ENCODE assay signal across 22 cellular contexts in the genomic region with DNA sequence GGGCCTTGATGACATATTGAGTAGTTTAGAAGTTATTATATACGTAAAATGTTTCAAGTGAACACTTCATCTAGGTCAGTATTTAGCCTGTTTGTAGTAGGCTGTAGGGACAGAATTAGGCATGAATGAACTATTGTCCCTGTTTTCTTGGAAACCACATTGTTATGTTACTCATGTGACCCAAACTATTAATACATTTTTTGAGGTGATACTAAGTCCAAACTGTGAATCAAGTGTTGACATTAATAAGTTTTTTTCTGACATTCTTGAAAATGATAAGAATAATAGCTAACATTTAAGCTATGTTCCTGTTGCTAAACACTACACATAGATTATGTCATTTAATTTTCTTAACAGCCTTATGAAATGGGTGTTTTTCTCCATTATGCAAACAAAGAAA.
A peak's percentile ranks its signal among the peaks of the same experiment; 100 is the strongest.
DNase-seq lines count a peak whose midpoint lies in the region; ATAC-seq and TF ChIP-seq lines count a peak whose summit lies in the region.
"Had no signal": no experiment of that assay in that cellular context is flagged by ENCODE, and none has a peak within 500 bp of the region (broad histone marks: within the 10 kb centered on the region; RNA-seq: fewer than 3 reads in every experiment).

No MANE protein-coding gene starts in this region.

- H4K5ac ChIP-seq in mesendoderm (ENCODE audit: low read length): no peak overlapping the region

- no peak overlapping the region for H3K23ac ChIP-seq in mesendoderm (ENCODE audit: low read length)

- no peak for TF ChIP-seq CTCF in SK-N-SH (IDR thresholded peaks at IDR 0.05)
- no peak for TF ChIP-seq CTCF in fibroblast of villous mesenchyme (IDR thresholded peaks at IDR 0.05; ENCODE audit: insufficient read depth, low read depth, low read length)

- H3K9ac ChIP-seq in SK-N-SH: no peak overlapping the region
- no peak overlapping the region for H3K9ac ChIP-seq in mesendoderm (ENCODE audit: low read length)
- H3K9ac ChIP-seq: BLaER1, GM23248 had no signal

- DNase-seq in SK-N-SH (no peak), fibroblast of villous mesenchyme (ENCODE audit: low read depth) (peak; percentile 14), mesendoderm (no peak), SKM-1 (lab: John Stamatoyannopoulos, UW; ENCODE audit: unreplicated experiment) (no peak), NCI-H526 (lab: John Stamatoyannopoulos, UW) (no peak), SIG-M5 (lab: John Stamatoyannopoulos, UW) (no peak)
- DNase-seq in central memory CD4-positive, alpha-beta T cell: no peak
- DNase-seq: Caco-2; CD4-positive, CD25-positive, alpha-beta regulatory T cell; CD8-positive, alpha-beta T cell; DMS 273 treated with DMSO at 0.1 percent for 48 hours; DMS79; EL; GDM1; GM23248; H7; HCEC 1CT had no signal

- no peaks in the 10 kb centered on the region for H3K79me1 ChIP-seq in mesendoderm (ENCODE audit: low read length)

- no peaks in the 10 kb centered on the region for H3F3A ChIP-seq in SK-N-SH (replicated peaks; ENCODE audit: insufficient read depth)

- H2AK5ac ChIP-seq in mesendoderm (ENCODE audit: low read length): no peak overlapping the region

- H3K9me3 ChIP-seq in SK-N-SH: no peaks in the 10 kb centered on the region

- no peaks in the 10 kb centered on the region for H3K9me2 ChIP-seq in SK-N-SH

- no peak for ATAC-seq in SK-N-SH treated with all-trans-retinoic acid at 6 μM for 48 hours
- ATAC-seq: CD8-positive, alpha-beta T cell; GM12878 had no signal

- POLR2A ChIA-PET in SK-N-SH (lab: Yijun Ruan, JAX): no interaction called here

- TF ChIP-seq RAD21 in SK-N-SH (IDR thresholded peaks at IDR 0.05; ENCODE audit: low read length): no peak

- H3K18ac ChIP-seq in mesendoderm (ENCODE audit: low read length): no peak overlapping the region

- H4K8ac ChIP-seq in mesendoderm (ENCODE audit: low read depth, low read length): no peak overlapping the region

- H3K27ac ChIP-seq in SK-N-SH (ENCODE audit: low read depth in 2 of 2, low read length in 1 of 2) (no peak overlapping the region), mesendoderm (ENCODE audit: low read depth, low read length) (no peak overlapping the region)
- H3K27ac ChIP-seq: 22Rv1, BLaER1, C4-2B, GM23248 had no signal

- H2BK15ac ChIP-seq in mesendoderm (replicated peaks; ENCODE audit: low read depth): peak overlapping the region; percentile 36

- H2BK5ac ChIP-seq in mesendoderm (ENCODE audit: low read length): no peak overlapping the region

- no peak overlapping the region for H2AFZ ChIP-seq in SK-N-SH (ENCODE audit: low read depth)
- H2AFZ ChIP-seq: GM23248 had no signal

- H3K36me3 ChIP-seq in SK-N-SH (replicated peaks in 1 of 2; ENCODE audit: control insufficient read depth in 1 of 2, insufficient read depth in 2 of 2, low read length in 1 of 2): no peaks in the 10 kb centered on the region
- H3K36me3 ChIP-seq in mesendoderm (ENCODE audit: control insufficient read depth, insufficient read depth, low read length): no peaks in the 10 kb centered on the region
- H3K36me3 ChIP-seq: BLaER1 had no signal

- CTCF ChIA-PET in SK-N-SH (lab: Yijun Ruan, JAX): interaction anchor here (0.9 kb wide), 1 partner anchor 10 kb away, joined by 3 read pairs; no protein-coding TSS in a partner anchor

- no peak overlapping the region for H3K4ac ChIP-seq in mesendoderm (ENCODE audit: low read depth, low read length)

- no peak overlapping the region for H2BK120ac ChIP-seq in mesendoderm (ENCODE audit: low read depth, low read length)

- H3K4me1 ChIP-seq in SK-N-SH (ENCODE audit: control insufficient read depth in 1 of 2, insufficient read depth in 2 of 2, low read depth in 1 of 2, low read length in 1 of 2) (no peaks in the 10 kb centered on the region), mesendoderm (ENCODE audit: control insufficient read depth, low read depth, low read length) (no peaks in the 10 kb centered on the region)
- H3K4me1 ChIP-seq: BLaER1 had no signal

- H3K4me3 ChIP-seq in SK-N-SH (ENCODE audit: low read depth in 2 of 2, low read length in 1 of 2): no peak overlapping the region
- no peak overlapping the region for H3K4me3 ChIP-seq in fibroblast of villous mesenchyme (ENCODE audit: low read depth, low read length)
- H3K4me3 ChIP-seq in mesendoderm (ENCODE audit: low read length): no peak overlapping the region
- H3K4me3 ChIP-seq: BLaER1, GM12878, GM23248 had no signal

- H3K79me2 ChIP-seq in SK-N-SH (ENCODE audit: insufficient read depth) (no peaks in the 10 kb centered on the region), mesendoderm (ENCODE audit: control insufficient read depth, insufficient read depth, low read length) (no peaks in the 10 kb centered on the region)

- H3K4me2 ChIP-seq in SK-N-SH (no peak overlapping the region), mesendoderm (ENCODE audit: low read length) (no peak overlapping the region)
- H3K4me2 ChIP-seq: BLaER1 had no signal

- H4K20me1 ChIP-seq in SK-N-SH (ENCODE audit: insufficient read depth): no peaks in the 10 kb centered on the region
- H4K20me1 ChIP-seq: BLaER1 had no signal

- no peaks in the 10 kb centered on the region for H3K27me3 ChIP-seq in SK-N-SH (ENCODE audit: insufficient read depth)
- H3K27me3 ChIP-seq in mesendoderm (ENCODE audit: insufficient read depth, low read length, poor library complexity): no peaks in the 10 kb centered on the region
- H3K27me3 ChIP-seq: BLaER1 had no signal

- no peak for TF ChIP-seq EP300 in SK-N-SH (IDR thresholded peaks at IDR 0.05; ENCODE audit: borderline replicate concordance in 1 of 2, low read depth in 1 of 2, low read length in 1 of 2)

- WGBS in SK-N-SH (ENCODE audit: low lambda C conversion rate): 41% methylated on average over 1 of the region's 1 CpG
- no CpG with 5 or more reads among the region's 1 CpG for WGBS in mesendoderm (ENCODE audit: extremely low coverage, insufficient coverage, low lambda C conversion rate)

- H3K56ac ChIP-seq in mesendoderm (ENCODE audit: low read length): no peak overlapping the region

TF ChIP-seq in SK-N-SH treated with all-trans-retinoic acid at 6 μM for 48 hours, 23 proteins besides CTCF, POLR2A, EP300 and RAD21:
- TF ChIP-seq ISL1 (CRISPR knock-in tag; IDR thresholded peaks at IDR 0.05) (peak; percentile 83), POU6F1 (CRISPR knock-in tag; IDR thresholded peaks at IDR 0.05; ENCODE audit: borderline replicate concordance, low read depth) (no peak)

TF ChIP-seq in SK-N-SH, 30 proteins besides CTCF, POLR2A, EP300 and RAD21:
- no peak for TF ChIP-seq TAF1 (IDR thresholded peaks at IDR 0.05; ENCODE audit: borderline replicate concordance, low read depth, low read length)
- no peak for TF ChIP-seq JUND (IDR thresholded peaks at IDR 0.05)
- TF ChIP-seq MXI1 (IDR thresholded peaks at IDR 0.05; ENCODE audit: low read depth, low read length): no peak
- TF ChIP-seq SMC3 (IDR thresholded peaks at IDR 0.05; ENCODE audit: low read depth, low read length): no peak
- no peak for TF ChIP-seq YY1 (IDR thresholded peaks at IDR 0.05; ENCODE audit: low read depth)
- TF ChIP-seq GABPA (IDR thresholded peaks at IDR 0.05; ENCODE audit: low read depth): no peak
- no peak for TF ChIP-seq REST (IDR thresholded peaks at IDR 0.05; ENCODE audit: low read depth, low read length)
- TF ChIP-seq, protein P1, sequence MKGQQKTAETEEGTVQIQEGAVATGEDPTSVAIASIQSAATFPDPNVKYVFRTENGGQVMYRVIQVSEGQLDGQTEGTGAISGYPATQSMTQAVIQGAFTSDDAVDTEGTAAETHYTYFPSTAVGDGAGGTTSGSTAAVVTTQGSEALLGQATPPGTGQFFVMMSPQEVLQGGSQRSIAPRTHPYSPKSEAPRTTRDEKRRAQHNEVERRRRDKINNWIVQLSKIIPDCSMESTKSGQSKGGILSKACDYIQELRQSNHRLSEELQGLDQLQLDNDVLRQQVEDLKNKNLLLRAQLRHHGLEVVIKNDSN (IDR thresholded peaks at IDR 0.05; ENCODE audit: borderline replicate concordance, low read depth): no peak
- no peak for TF ChIP-seq MEF2A (IDR thresholded peaks at IDR 0.05; ENCODE audit: borderline replicate concordance, low read depth)
- TF ChIP-seq USF2 (IDR thresholded peaks at IDR 0.05; ENCODE audit: borderline replicate concordance, low read depth, low read length): no peak
